In genomic region chr3:121913305-121913704, GRCh38 we compare ENCODE assay signal across 27 cellular contexts. TPM values are rescaled to one million over a fixed set of nuclear protein-coding genes. Genes with fewer than 3 reads are reported as not detected.
DNase-seq lines count a peak whose midpoint lies in the region; ATAC-seq, FAIRE-seq and TF ChIP-seq lines count a peak whose summit lies in the region.
"Had no signal": no experiment of that assay in that cellular context is flagged by ENCODE, and none has a peak within 500 bp of the region (broad histone marks: within the 10 kb centered on the region; RNA-seq: fewer than 3 reads in every experiment).

No MANE protein-coding gene starts in this region.

- intact Hi-C loops in activated CD4-positive, alpha-beta T cell treated with anti-CD3 and anti-CD28 coated beads, Interleukin-2, amount 10 ng/mL, durations not matched to agents 24 days and 14 days (cut with micrococcal nuclease) = no loop called here
- intact Hi-C loops in A673 (cut with micrococcal nuclease; ENCODE audit: unreplicated experiment) = no loop called here

- peak; percentile 44 for FAIRE-seq in GM19239 (lab: Jason Lieb, UNC)
- FAIRE-seq: G401.6, GM12878 had no signal

- TF ChIP-seq CTCF in A673 (conservative IDR thresholded peaks at IDR 0.05; ENCODE audit: low read depth, low read length) = no peak

- H3K9me3 Mint-ChIP-seq in activated CD4-positive, alpha-beta T cell treated with anti-CD3 and anti-CD28 coated beads, Interleukin-2, amount 10 ng/mL, durations not matched to agents 24 days and 14 days = peaks cover 8% of the 10 kb centered on the region
- H3K9me3 Mint-ChIP-seq: HFFc6 had no signal

- no peak for ATAC-seq in HG03196 (IDR thresholded peaks at IDR 0.05; ENCODE audit: unreplicated experiment)
- ATAC-seq: GM12878, PC-3 had no signal

- no peaks in the 10 kb centered on the region for H3K27me3 Mint-ChIP-seq in activated CD4-positive, alpha-beta T cell treated with anti-CD3 and anti-CD28 coated beads, Interleukin-2, amount 10 ng/mL, durations not matched to agents 24 days and 14 days
- H3K27me3 Mint-ChIP-seq: CD4-positive, alpha-beta memory T cell had no signal

- POLR2A ChIA-PET in A673 (lab: Charles Lee; ENCODE audit: low non-redundant PET) = no interaction called here

- H3K4me1 ChIP-seq in A673 (ENCODE audit: insufficient read depth, low read length, poor library complexity, severe bottlenecking) = no peaks in the 10 kb centered on the region
- H3K4me1 ChIP-seq: HAP-1, SJCRH30 had no signal

- peaks cover 20% of the 10 kb centered on the region for H3K36me3 Mint-ChIP-seq in activated CD4-positive, alpha-beta T cell treated with anti-CD3 and anti-CD28 coated beads, Interleukin-2, amount 10 ng/mL, durations not matched to agents 24 days and 14 days (ENCODE audit: low read depth)

- peaks cover 2% of the 10 kb centered on the region for H3K4me1 Mint-ChIP-seq in activated CD4-positive, alpha-beta T cell treated with anti-CD3 and anti-CD28 coated beads, Interleukin-2, amount 10 ng/mL, durations not matched to agents 24 days and 14 days
- H3K4me1 Mint-ChIP-seq: CD4-positive, alpha-beta memory T cell had no signal

- H3K4me3 ChIP-seq in A673 (ENCODE audit: low read depth, low read length, poor library complexity, severe bottlenecking) = no peak overlapping the region
- H3K4me3 ChIP-seq: GM12878, HAP-1, MG63, SJCRH30 had no signal

- H3K27me3 ChIP-seq in layer of hippocampus (ENCODE audit: control insufficient read depth, insufficient read depth, low read length) = no peaks in the 10 kb centered on the region
- no peaks in the 10 kb centered on the region for H3K27me3 ChIP-seq in A673 (replicated peaks; ENCODE audit: insufficient read depth, low read depth, low read length, poor library complexity)
- H3K27me3 ChIP-seq: SJCRH30 had no signal

- H3K27ac ChIP-seq in layer of hippocampus (ENCODE audit: low read depth, low read length) (peak overlapping the region; percentile 19), temporal lobe (ENCODE audit: low read depth, low read length) (peak overlapping the region; percentile 10), A673 (ENCODE audit: low read depth, low read length, poor library complexity, severe bottlenecking) (no peak overlapping the region)
- H3K27ac ChIP-seq: SJCRH30 had no signal

- DNase-seq in activated CD4-positive, alpha-beta T cell treated with anti-CD3 and anti-CD28 coated beads, Interleukin-2, amount 10 ng/mL, durations not matched to agents 24 days and 14 days = no peak
- DNase-seq in activated CD4-positive, alpha-beta T cell treated with anti-CD3 and anti-CD28 coated beads, Interleukin-2, amount 50 U/mL, for 4 hours = no peak
- no peak for DNase-seq in GM19239 (ENCODE audit: insufficient read length, low spot score)
- DNase-seq in A673 (ENCODE audit: low spot score) = no peak
- DNase-seq in NCI-H146 (lab: John Stamatoyannopoulos, UW) = no peak
- DNase-seq: 8988T; CD4-positive, alpha-beta memory T cell; COR-L47; GOT3; HFFc6; IMR-90; KG1; MG63; NCI-H1105 treated with DMSO at 0.1 percent for 48 hours; NCI-H2029; NCI-H446 treated with DMSO at 0.1 percent for 48 hours; NCI-H526; NCI-H82; NK-92 treated with Interleukin-12 subunit alpha and Interleukin-12 subunit beta, amount 100 ng/mL, for 24 hours; PC-3; SJCRH30 had no signal

- BruUV-seq in A673 (replicated peaks; lab: Mats Ljungman, UMichigan) = no TSS peak

- H3K9me3 ChIP-seq in A673 (ENCODE audit: low read depth, low read length, poor library complexity, severe bottlenecking) = no peaks in the 10 kb centered on the region
- H3K9me3 ChIP-seq: HAP-1, MG63, SJCRH30 had no signal

- no peaks in the 10 kb centered on the region for H3K36me3 ChIP-seq in A673 (ENCODE audit: insufficient read depth, low read length, poor library complexity, severe bottlenecking)
- H3K36me3 ChIP-seq: HAP-1, MG63, SJCRH30 had no signal

- no peak overlapping the region for H3K4me3 Mint-ChIP-seq in activated CD4-positive, alpha-beta T cell treated with anti-CD3 and anti-CD28 coated beads, Interleukin-2, amount 10 ng/mL, durations not matched to agents 24 days and 14 days
- H3K4me3 Mint-ChIP-seq: CD4-positive, alpha-beta memory T cell; HFFc6 had no signal

- CTCF ChIA-PET in A673 (lab: Charles Lee) = no interaction called here

- H3K27ac Mint-ChIP-seq in activated CD4-positive, alpha-beta T cell treated with anti-CD3 and anti-CD28 coated beads, Interleukin-2, amount 10 ng/mL, durations not matched to agents 24 days and 14 days = peak overlapping the region; percentile 25
- H3K27ac Mint-ChIP-seq: CD4-positive, alpha-beta memory T cell; HFFc6 had no signal

RNA-seq across cellular contexts. Expression of gene SLC15A2, which starts 19.1 kb away (rescaled TPM):
- 0.95 and 2.7 TPM in 2 replicates for total RNA-seq in activated CD4-positive, alpha-beta T cell treated with anti-CD3 and anti-CD28 coated beads, Interleukin-2, amount 10 ng/mL, durations not matched to agents 24 days and 14 days
- total RNA-seq in temporal lobe (9.3 TPM), A673 (2021) (18.2 and 33.3 TPM in 2 replicates)
